9 cellular contexts compared by ENCODE assay signal in genomic region chr13:20118268-20119140, GRCh38. TPM values are rescaled to one million over a fixed set of nuclear protein-coding genes. Genes with fewer than 3 reads are reported as not detected.
DNase-seq lines count a peak whose midpoint lies in the region; ATAC-seq and TF ChIP-seq lines count a peak whose summit lies in the region.
"Had no signal": no experiment of that assay in that cellular context is flagged by ENCODE, and none has a peak within 500 bp of the region (broad histone marks: within the 10 kb centered on the region; RNA-seq: fewer than 3 reads in every experiment).

No MANE protein-coding gene starts in this region.

- 1 to 3% (median 1%) methylated on average over 17 to 54 of the region's 55 CpGs; no CpG with 5 or more reads in 1 of the 4 donors for WGBS in adrenal gland, 4 donors

- H3K36me3 ChIP-seq in OCI-LY1 (ENCODE audit: insufficient read depth, low read length) = no peaks in the 10 kb centered on the region
- H3K36me3 ChIP-seq in adrenal gland (replicated peaks in 1 of 2) = no peaks in the 10 kb centered on the region
- H3K36me3 ChIP-seq in right atrium auricular region = no peaks in the 10 kb centered on the region

- DNase-seq in CD14-positive monocyte (ENCODE audit: low spot score) (no peak), adrenal gland (peak; percentile 57 to 80 (median 74)), right atrium auricular region (ENCODE audit: low spot score) (no peak), retina (peak; percentile 79), NCI-H2081 treated with DMSO at 0.1 percent for 48 hours (lab: John Stamatoyannopoulos, UW) (no peak)

- H3K27ac ChIP-seq in OCI-LY1 (ENCODE audit: low read depth, low read length, poor library complexity, severe bottlenecking) (no peak overlapping the region), adrenal gland (peak overlapping the region; percentile 59 to 88 (median 76)), right atrium auricular region (peak overlapping the region; percentile 87)

- peak overlapping the region; percentile 86 to 89 for H3K4me3 Mint-ChIP-seq in CD14-positive monocyte

- peak overlapping the region; percentile 38 to 94 (median 90) for H3K27ac Mint-ChIP-seq in CD14-positive monocyte

- no peaks in the 10 kb centered on the region for H3F3A ChIP-seq in OCI-LY1 (ENCODE audit: insufficient read depth, low read length)

- H3K79me2 ChIP-seq in OCI-LY1 (ENCODE audit: insufficient read depth, low read length) = no peaks in the 10 kb centered on the region

- peaks cover 25% of the 10 kb centered on the region for H3K4me1 Mint-ChIP-seq in CD14-positive monocyte

- H4K20me1 ChIP-seq in OCI-LY1 (ENCODE audit: insufficient read depth, low read length) = no peaks in the 10 kb centered on the region

- intact Hi-C loops in CD14-positive monocyte (cut with micrococcal nuclease) (no loop called here), adrenal gland (cut with DNase I) (no loop called here)

- no peaks in the 10 kb centered on the region for H3K36me3 Mint-ChIP-seq in CD14-positive monocyte

- peak; percentile 8 for ATAC-seq in GM19468 (IDR thresholded peaks at IDR 0.05; ENCODE audit: extremely low read depth, unreplicated experiment)
- ATAC-seq in GM19452 (IDR thresholded peaks at IDR 0.05; ENCODE audit: unreplicated experiment) = no peak

- H3K9me3 ChIP-seq in OCI-LY1 (ENCODE audit: low read length) (no peaks in the 10 kb centered on the region), adrenal gland (replicated peaks in 1 of 3) (no peaks in the 10 kb centered on the region), right atrium auricular region (no peaks in the 10 kb centered on the region)

- H3K27me3 Mint-ChIP-seq in CD14-positive monocyte (ENCODE audit: low read depth in 3 of 3) = peaks cover 5 to 15% (median 5%) of the 10 kb centered on the region in 3 donors

- no peak for TF ChIP-seq POLR2A in adrenal gland (IDR thresholded peaks at IDR 0.05)

- H2AFZ ChIP-seq in OCI-LY1 (ENCODE audit: low read length) = peak overlapping the region; percentile 88; the same call in 1 of the 2 replicates

- TF ChIP-seq CTCF in CD14-positive monocyte (IDR thresholded peaks at IDR 0.05) = peak; percentile 39
- TF ChIP-seq CTCF in OCI-LY1 (IDR thresholded peaks at IDR 0.05; ENCODE audit: low read length) = peak; percentile 36; the same call in 1 of the 2 replicates
- TF ChIP-seq CTCF in adrenal gland (IDR thresholded peaks at IDR 0.05) = peak in 1 of 6 experiments; percentile 9
- no peak for TF ChIP-seq CTCF in right atrium auricular region (IDR thresholded peaks at IDR 0.05)

- peaks cover 0 to 4% (median 0%) of the 10 kb centered on the region in 7 donors for H3K9me3 Mint-ChIP-seq in CD14-positive monocyte

- H3K27me3 ChIP-seq in OCI-LY1 (ENCODE audit: insufficient read depth, low read length) (peaks cover 5% of the 10 kb centered on the region; the same call in 1 of the 2 replicates), adrenal gland (no peaks in the 10 kb centered on the region), right atrium auricular region (no peaks in the 10 kb centered on the region)

- H3K4me3 ChIP-seq in OCI-LY1 (ENCODE audit: low read depth, low read length, poor library complexity, severe bottlenecking) (peak overlapping the region; percentile 65), adrenal gland (peak overlapping the region in 3 of 4 donors; percentile 66 to 79 (median 72)), right atrium auricular region (peak overlapping the region; percentile 55 to 69)

- no peaks in the 10 kb centered on the region for H3K9me2 ChIP-seq in OCI-LY1 (ENCODE audit: low read depth, low read length)

- H3K9ac ChIP-seq in OCI-LY1 (ENCODE audit: low read length) = peak overlapping the region; percentile 53

- peak overlapping the region; percentile 100 for H3K4me2 ChIP-seq in OCI-LY1 (ENCODE audit: low read length)

- H3K4me1 ChIP-seq in OCI-LY1 (ENCODE audit: insufficient read depth, low read length, severe bottlenecking) = peaks cover 31% of the 10 kb centered on the region
- H3K4me1 ChIP-seq in adrenal gland (replicated peaks in 1 of 2) = peaks cover 0 to 3% of the 10 kb centered on the region in 2 donors
- peaks cover 0 to 13% of the 10 kb centered on the region in 2 donors for H3K4me1 ChIP-seq in right atrium auricular region

RNA-seq across cellular contexts. Expression of gene GJA3, which starts 42.3 kb away (rescaled TPM):
- polyA plus RNA-seq in CD14-positive monocyte (not detected), adrenal gland (under 1 TPM in 1 of 3 donors, not detected in 2; under 0.01 TPM)
- total RNA-seq in adrenal gland (not detected), right atrium auricular region (1 to 10 TPM; 3.2 to 8.5 TPM)
- total RNA-seq: subcutaneous adipose tissue had no signal

Comparison
In these comparisons a context has a peak if more than half of its experiments do, and no peak if none do; other contexts are left out.
1. DNase-seq: peak in adrenal gland (7 of 7) and retina (single experiment); none in CD14-positive monocyte (single experiment), right atrium auricular region (single experiment) and NCI-H2081 treated with DMSO at 0.1 percent for 48 hours (single experiment).
2. CTCF ChIP-seq: peak in CD14-positive monocyte (single experiment) and OCI-LY1 (single experiment); none in right atrium auricular region (0 of 2).
3. RNA of gene GJA3, which starts 42.3 kb away (total RNA-seq): 3.2 to 8.5 TPM in right atrium auricular region; not detected in adrenal gland; every median in the first group is over 4 times any median in the second.
4. Peak in every context shown above with its lines, with median percentiles within 50 percentile points of each other: H3K4me3 ChIP-seq.